ENCODE assay signal across 1 cellular context in genomic region chr7:66654275-66655112, GRCh38.
TF ChIP-seq lines count a peak whose summit lies in the region.

No MANE protein-coding gene starts in this region.

TF ChIP-seq in HepG2, 621 proteins besides CTCF, POLR2A, EP300 and RAD21 (continued from another document):
- TF ChIP-seq, protein P1, sequence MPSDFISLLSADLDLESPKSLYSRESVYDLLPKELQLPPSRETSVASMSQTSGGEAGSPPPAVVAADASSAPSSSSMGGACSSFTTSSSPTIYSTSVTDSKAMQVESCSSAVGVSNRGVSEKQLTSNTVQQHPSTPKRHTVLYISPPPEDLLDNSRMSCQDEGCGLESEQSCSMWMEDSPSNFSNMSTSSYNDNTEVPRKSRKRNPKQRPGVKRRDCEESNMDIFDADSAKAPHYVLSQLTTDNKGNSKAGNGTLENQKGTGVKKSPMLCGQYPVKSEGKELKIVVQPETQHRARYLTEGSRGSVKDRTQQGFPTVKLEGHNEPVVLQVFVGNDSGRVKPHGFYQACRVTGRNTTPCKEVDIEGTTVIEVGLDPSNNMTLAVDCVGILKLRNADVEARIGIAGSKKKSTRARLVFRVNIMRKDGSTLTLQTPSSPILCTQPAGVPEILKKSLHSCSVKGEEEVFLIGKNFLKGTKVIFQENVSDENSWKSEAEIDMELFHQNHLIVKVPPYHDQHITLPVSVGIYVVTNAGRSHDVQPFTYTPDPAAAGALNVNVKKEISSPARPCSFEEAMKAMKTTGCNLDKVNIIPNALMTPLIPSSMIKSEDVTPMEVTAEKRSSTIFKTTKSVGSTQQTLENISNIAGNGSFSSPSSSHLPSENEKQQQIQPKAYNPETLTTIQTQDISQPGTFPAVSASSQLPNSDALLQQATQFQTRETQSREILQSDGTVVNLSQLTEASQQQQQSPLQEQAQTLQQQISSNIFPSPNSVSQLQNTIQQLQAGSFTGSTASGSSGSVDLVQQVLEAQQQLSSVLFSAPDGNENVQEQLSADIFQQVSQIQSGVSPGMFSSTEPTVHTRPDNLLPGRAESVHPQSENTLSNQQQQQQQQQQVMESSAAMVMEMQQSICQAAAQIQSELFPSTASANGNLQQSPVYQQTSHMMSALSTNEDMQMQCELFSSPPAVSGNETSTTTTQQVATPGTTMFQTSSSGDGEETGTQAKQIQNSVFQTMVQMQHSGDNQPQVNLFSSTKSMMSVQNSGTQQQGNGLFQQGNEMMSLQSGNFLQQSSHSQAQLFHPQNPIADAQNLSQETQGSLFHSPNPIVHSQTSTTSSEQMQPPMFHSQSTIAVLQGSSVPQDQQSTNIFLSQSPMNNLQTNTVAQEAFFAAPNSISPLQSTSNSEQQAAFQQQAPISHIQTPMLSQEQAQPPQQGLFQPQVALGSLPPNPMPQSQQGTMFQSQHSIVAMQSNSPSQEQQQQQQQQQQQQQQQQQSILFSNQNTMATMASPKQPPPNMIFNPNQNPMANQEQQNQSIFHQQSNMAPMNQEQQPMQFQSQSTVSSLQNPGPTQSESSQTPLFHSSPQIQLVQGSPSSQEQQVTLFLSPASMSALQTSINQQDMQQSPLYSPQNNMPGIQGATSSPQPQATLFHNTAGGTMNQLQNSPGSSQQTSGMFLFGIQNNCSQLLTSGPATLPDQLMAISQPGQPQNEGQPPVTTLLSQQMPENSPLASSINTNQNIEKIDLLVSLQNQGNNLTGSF (CRISPR knock-in tag; IDR thresholded peaks at IDR 0.05) = peak; percentile 87
